Comparison of ENCODE assay signal across 19 cellular contexts in genomic region chr1:76083189-76083588, GRCh38. TPM values are rescaled to one million over a fixed set of nuclear protein-coding genes. Genes with fewer than 3 reads are reported as not detected.
DNase-seq lines count a peak whose midpoint lies in the region; ATAC-seq and TF ChIP-seq lines count a peak whose summit lies in the region.
"Had no signal": no experiment of that assay in that cellular context is flagged by ENCODE, and none has a peak within 500 bp of the region (broad histone marks: within the 10 kb centered on the region; RNA-seq: fewer than 3 reads in every experiment).

No MANE protein-coding gene starts in this region.

- no CpG with 5 or more reads among the region's 10 CpGs for WGBS in trophoblast cell (ENCODE audit: extremely low coverage, insufficient coverage, insufficient read length)

- H3K27ac ChIP-seq in trophoblast cell (ENCODE audit: low read depth, low read length), result no peak overlapping the region
- H3K27ac ChIP-seq: adrenal gland, epithelial cell of prostate, psoas muscle, SK-N-MC, vagina had no signal

- no peak overlapping the region for H3K4ac ChIP-seq in trophoblast cell (ENCODE audit: low read depth, low read length)

- no peak overlapping the region for H4K91ac ChIP-seq in trophoblast cell (ENCODE audit: low read depth, low read length)

- no peak for TF ChIP-seq CTCF in foreskin fibroblast (IDR thresholded peaks at IDR 0.05; ENCODE audit: low read depth, low read length)

- H2BK5ac ChIP-seq in trophoblast cell (ENCODE audit: low read depth, low read length, poor library complexity), result no peak overlapping the region

- DNase-seq in COLO829 (ENCODE audit: low spot score), result peak; percentile 64
- DNase-seq in NOMO-1 treated with DMSO at 0.1 percent for 48 hours (lab: John Stamatoyannopoulos, UW; ENCODE audit: unreplicated experiment), result peak; percentile 52
- peak; percentile 78 for DNase-seq in globus pallidus (ENCODE audit: low spot score)
- no peak for DNase-seq in trophoblast cell
- no peak for DNase-seq in activated effector memory CD4-positive, alpha-beta T cell treated with anti-CD3 and anti-CD28 coated beads, Interleukin-2, amount 50 U/mL, for 16 hours
- DNase-seq in COLO668 (lab: John Stamatoyannopoulos, UW; ENCODE audit: unreplicated experiment), result no peak
- DNase-seq in foreskin fibroblast, result no peak
- DNase-seq: activated CD4-positive, alpha-beta memory T cell treated with anti-CD3 and anti-CD28 coated beads, Interleukin-2, amount 10 ng/mL, durations not matched to agents 7 days and 5 days; GF-D8; KG1; NCI-H1417; NCI-H226; psoas muscle; stimulated activated naive CD8-positive, alpha-beta T cell treated with anti-CD3 and anti-CD28 coated beads, Interleukin-15, Interleukin-2, amounts not matched to agents 100 U/mL and 50 U/mL, for 24 hours had no signal

- H3K79me1 ChIP-seq in trophoblast cell (ENCODE audit: low read length), result peaks cover 1% of the 10 kb centered on the region

- H3K79me2 ChIP-seq in trophoblast cell (ENCODE audit: control insufficient read depth, insufficient read depth, low read length, poor library complexity), result peaks cover 4% of the 10 kb centered on the region

- H2AK5ac ChIP-seq in trophoblast cell (ENCODE audit: low read length), result peak overlapping the region; percentile 59

- H2BK120ac ChIP-seq in trophoblast cell (ENCODE audit: insufficient read depth, low read length, poor library complexity), result peak overlapping the region; percentile 17

- H3K36me3 ChIP-seq in trophoblast cell (ENCODE audit: control insufficient read depth in 1 of 2, insufficient read depth in 2 of 2, low read length in 2 of 2), result no peaks in the 10 kb centered on the region
- H3K36me3 ChIP-seq: adrenal gland, vagina had no signal

- H3K9me3 ChIP-seq in trophoblast cell (ENCODE audit: insufficient read depth, low read depth, low read length), result no peaks in the 10 kb centered on the region
- H3K9me3 ChIP-seq: adrenal gland, psoas muscle, vagina had no signal

- H3K18ac ChIP-seq in trophoblast cell (ENCODE audit: low read length), result no peak overlapping the region

- H4K12ac ChIP-seq in trophoblast cell (ENCODE audit: low read depth, low read length), result no peak overlapping the region

- H3K23ac ChIP-seq in trophoblast cell (ENCODE audit: low read length), result no peak overlapping the region

- ATAC-seq in HG02588 (IDR thresholded peaks at IDR 0.05; ENCODE audit: unreplicated experiment), result no peak
- ATAC-seq: psoas muscle; stimulated activated naive CD8-positive, alpha-beta T cell treated with anti-CD3 and anti-CD28 coated beads, Interleukin-15, Interleukin-2, amounts not matched to agents 100 U/mL and 50 U/mL, for 24 hours had no signal

- no peak overlapping the region for H3K9ac ChIP-seq in trophoblast cell (ENCODE audit: low read length)

- no peak overlapping the region for H3K4me2 ChIP-seq in trophoblast cell (ENCODE audit: low read length)

- H3K4me1 ChIP-seq in trophoblast cell (ENCODE audit: control insufficient read depth in 1 of 2, insufficient read depth in 2 of 2, low read length in 2 of 2), result peaks cover 3 to 10% of the 10 kb centered on the region in 2 experiments
- H3K4me1 ChIP-seq: adrenal gland, psoas muscle, vagina had no signal

- H2AFZ ChIP-seq in trophoblast cell (ENCODE audit: insufficient read depth, low read length, poor library complexity), result no peak overlapping the region

- H4K8ac ChIP-seq in trophoblast cell (ENCODE audit: low read depth, low read length), result peak overlapping the region; percentile 23

- no peaks in the 10 kb centered on the region for H3K27me3 ChIP-seq in trophoblast cell (ENCODE audit: insufficient read depth, low read length)
- H3K27me3 ChIP-seq: adrenal gland, vagina had no signal

- no peak overlapping the region for H3K4me3 ChIP-seq in trophoblast cell (ENCODE audit: low read depth, low read length)
- H3K4me3 ChIP-seq in foreskin fibroblast (ENCODE audit: low read depth in 1 of 2, low read length in 2 of 2), result no peak overlapping the region
- H3K4me3 ChIP-seq: adrenal gland, psoas muscle, SK-N-MC, vagina had no signal

- peak overlapping the region; percentile 30 for H2BK12ac ChIP-seq in trophoblast cell (ENCODE audit: low read length)

- H3K14ac ChIP-seq in trophoblast cell (ENCODE audit: low read length), result no peak overlapping the region

RNA-seq across cellular contexts. Expression of gene ST6GALNAC3, which starts 8.6 kb away (rescaled TPM):
- polyA plus RNA-seq in trophoblast cell (2013), result 17.8 and 18.7 TPM in 2 replicates

Comparison
In these comparisons a context has a peak if more than half of its experiments do, and no peak if none do; other contexts are left out.
1. DNase-seq: peak in COLO829 (single experiment), NOMO-1 treated with DMSO at 0.1 percent for 48 hours (single experiment) and globus pallidus (single experiment); none in trophoblast cell (0 of 2), activated effector memory CD4-positive, alpha-beta T cell treated with anti-CD3 and anti-CD28 coated beads, Interleukin-2, amount 50 U/mL, for 16 hours (single experiment), COLO668 (single experiment) and foreskin fibroblast (0 of 2).